In genomic region chr4:80831383-80832361, GRCh38 we compare ENCODE assay signal across 26 cellular contexts.
DNase-seq lines count a peak whose midpoint lies in the region; ATAC-seq and TF ChIP-seq lines count a peak whose summit lies in the region.
"Had no signal": no experiment of that assay in that cellular context is flagged by ENCODE, and none has a peak within 500 bp of the region (broad histone marks: within the 10 kb centered on the region; RNA-seq: fewer than 3 reads in every experiment).

No MANE protein-coding gene starts in this region.

- no peak for TF ChIP-seq POLR2A in uterus (IDR thresholded peaks at IDR 0.05)

- no peak overlapping the region for H3K4me2 ChIP-seq in GM23248 (ENCODE audit: unreplicated experiment)

- H3K4me1 ChIP-seq in ACC112 (ENCODE audit: control insufficient read depth, insufficient read depth, low read length, unreplicated experiment) (peaks cover 11% of the 10 kb centered on the region), GM23248 (ENCODE audit: insufficient read depth) (peaks cover 14% of the 10 kb centered on the region), uterus (no peaks in the 10 kb centered on the region)
- H3K4me1 ChIP-seq: body of pancreas, heart right ventricle, right atrium auricular region had no signal

- no peaks in the 10 kb centered on the region for H3K36me3 ChIP-seq in ACC112 (ENCODE audit: insufficient read depth, low read length)
- H3K36me3 ChIP-seq in GM23248 (ENCODE audit: low read depth): no peaks in the 10 kb centered on the region
- no peaks in the 10 kb centered on the region for H3K36me3 ChIP-seq in uterus
- H3K36me3 ChIP-seq: heart right ventricle, MG63, ovary, right atrium auricular region, WERI-Rb-1 had no signal

- H3K79me2 ChIP-seq in ACC112 (ENCODE audit: control insufficient read depth, insufficient read depth, low read length, unreplicated experiment) (no peaks in the 10 kb centered on the region), GM23248 (ENCODE audit: insufficient read depth) (no peaks in the 10 kb centered on the region)

- H3K9me3 ChIP-seq in GM23248 (ENCODE audit: low read depth) (no peaks in the 10 kb centered on the region), uterus (no peaks in the 10 kb centered on the region)
- H3K9me3 ChIP-seq: body of pancreas, MG63, ovary had no signal

- H3F3A ChIP-seq in GM23248 (ENCODE audit: insufficient read depth): peaks cover 16% of the 10 kb centered on the region

- H3K4me3 Mint-ChIP-seq in activated T-cell treated with anti-CD3 and anti-CD28 coated beads, Interleukin-2, amount 50 U/mL, for 72 hours: no peak overlapping the region
- H3K4me3 Mint-ChIP-seq: activated CD4-positive, alpha-beta T cell treated with anti-CD3 and anti-CD28 coated beads, Interleukin-2, amount 10 ng/mL, durations not matched to agents 7 days and 5 days; activated CD8-positive, alpha-beta memory T cell treated with anti-CD3 and anti-CD28 coated beads, Interleukin-2, amount 10 ng/mL, durations not matched to agents 7 days and 5 days; activated naive CD8-positive, alpha-beta T cell; endodermal cell; IgD-negative memory B cell; natural killer cell treated with Interleukin-12 subunit alpha and Interleukin-12 subunit beta and Interleukin-15 and Interleukin-18, amount 100 ng/mL, for 72 hours; type B pancreatic cell had no signal

- no peaks in the 10 kb centered on the region for H3K36me3 Mint-ChIP-seq in activated T-cell treated with anti-CD3 and anti-CD28 coated beads, Interleukin-2, amount 50 U/mL, for 72 hours (ENCODE audit: insufficient read depth in 2 of 2)
- H3K36me3 Mint-ChIP-seq: activated CD8-positive, alpha-beta memory T cell treated with anti-CD3 and anti-CD28 coated beads, Interleukin-2, amount 10 ng/mL, durations not matched to agents 7 days and 5 days; IgD-negative memory B cell; natural killer cell treated with Interleukin-12 subunit alpha and Interleukin-12 subunit beta and Interleukin-15 and Interleukin-18, amount 100 ng/mL, for 72 hours; type B pancreatic cell had no signal

- no peaks in the 10 kb centered on the region for H3K9me2 ChIP-seq in GM23248 (ENCODE audit: insufficient read depth)

- H3K4me1 Mint-ChIP-seq in activated T-cell treated with anti-CD3 and anti-CD28 coated beads, Interleukin-2, amount 50 U/mL, for 72 hours (ENCODE audit: low read depth): no peaks in the 10 kb centered on the region
- H3K4me1 Mint-ChIP-seq: activated CD4-positive, alpha-beta T cell treated with anti-CD3 and anti-CD28 coated beads, Interleukin-2, amount 10 ng/mL, durations not matched to agents 7 days and 5 days; activated CD8-positive, alpha-beta memory T cell treated with anti-CD3 and anti-CD28 coated beads, Interleukin-2, amount 10 ng/mL, durations not matched to agents 7 days and 5 days; endodermal cell; IgD-negative memory B cell had no signal

- H2AFZ ChIP-seq in ACC112 (ENCODE audit: low read length, unreplicated experiment) (peak overlapping the region; percentile 2), GM23248 (no peak overlapping the region)

- WGBS in GM23248 (ENCODE audit: low coverage in 1 of 2, low lambda C conversion rate in 2 of 2, missing lambda C conversion rate in 2 of 2), 2 experiments: 22 to 35% methylated on average over 5 of the region's 5 CpGs

- H3K4me3 ChIP-seq in ACC112 (ENCODE audit: low read depth, low read length) (no peak overlapping the region), GM23248 (no peak overlapping the region), uterus (no peak overlapping the region)
- H3K4me3 ChIP-seq: body of pancreas, heart right ventricle, MG63, ovary, right atrium auricular region, SK-N-MC had no signal

- no peaks in the 10 kb centered on the region for H3K27me3 Mint-ChIP-seq in activated T-cell treated with anti-CD3 and anti-CD28 coated beads, Interleukin-2, amount 50 U/mL, for 72 hours (ENCODE audit: low read depth)
- H3K27me3 Mint-ChIP-seq: activated CD4-positive, alpha-beta T cell treated with anti-CD3 and anti-CD28 coated beads, Interleukin-2, amount 10 ng/mL, durations not matched to agents 7 days and 5 days; activated CD8-positive, alpha-beta memory T cell treated with anti-CD3 and anti-CD28 coated beads, Interleukin-2, amount 10 ng/mL, durations not matched to agents 7 days and 5 days; activated naive CD8-positive, alpha-beta T cell; IgD-negative memory B cell; natural killer cell treated with Interleukin-12 subunit alpha and Interleukin-12 subunit beta and Interleukin-15 and Interleukin-18, amount 100 ng/mL, for 72 hours; type B pancreatic cell had no signal

- H3K27ac ChIP-seq in ACC112 (ENCODE audit: low read depth, low read length): peak overlapping the region; percentile 1
- H3K27ac ChIP-seq in GM23248: peak overlapping the region; percentile 33
- H3K27ac ChIP-seq in uterus: no peak overlapping the region
- H3K27ac ChIP-seq: body of pancreas, C4-2B, heart right ventricle, ovary, right atrium auricular region, SK-N-MC, WERI-Rb-1 had no signal

- H3K27me3 ChIP-seq in ACC112 (ENCODE audit: insufficient read depth, low read length) (no peaks in the 10 kb centered on the region), GM23248 (replicated peaks; ENCODE audit: insufficient read depth) (no peaks in the 10 kb centered on the region), uterus (no peaks in the 10 kb centered on the region)
- H3K27me3 ChIP-seq: body of pancreas, heart right ventricle, MG63, ovary, right atrium auricular region had no signal

- peak; percentile 74 for DNase-seq in GM23248
- peak; percentile 34 for DNase-seq in fibroblast of peridontal ligament (ENCODE audit: extremely low read depth)
- DNase-seq in activated T-cell treated with anti-CD3 and anti-CD28 coated beads, Interleukin-2, amount 50 U/mL, for 1 hour: no peak
- DNase-seq in activated T-cell treated with anti-CD3 and anti-CD28 coated beads, Interleukin-2, amount 50 U/mL, for 72 hours: no peak
- DNase-seq in uterus: no peak
- DNase-seq: activated CD4-positive, alpha-beta T cell treated with anti-CD3 and anti-CD28 coated beads, Interleukin-2, amount 10 ng/mL, durations not matched to agents 7 days and 5 days; activated CD8-positive, alpha-beta memory T cell treated with anti-CD3 and anti-CD28 coated beads, Interleukin-2, amount 10 ng/mL, durations not matched to agents 7 days and 5 days; body of pancreas; endodermal cell; heart right ventricle; MG63; NCI-H1417; NCI-H524 treated with DMSO at 0.1 percent for 48 hours; ovary; stimulated activated CD4-positive, alpha-beta T cell treated with anti-CD3 and anti-CD28 coated beads, Interleukin-15, amount 100 ng/mL, for 24 hours; WERI-Rb-1 had no signal

- H3K9me3 Mint-ChIP-seq in activated T-cell treated with anti-CD3 and anti-CD28 coated beads, Interleukin-2, amount 50 U/mL, for 72 hours: no peaks in the 10 kb centered on the region
- H3K9me3 Mint-ChIP-seq: activated CD4-positive, alpha-beta T cell treated with anti-CD3 and anti-CD28 coated beads, Interleukin-2, amount 10 ng/mL, durations not matched to agents 7 days and 5 days; type B pancreatic cell had no signal

- ATAC-seq in SK-N-SH treated with all-trans-retinoic acid at 6 μM for 48 hours (peak; percentile 94), HG03439 (IDR thresholded peaks at IDR 0.05; ENCODE audit: unreplicated experiment) (no peak)
- ATAC-seq in activated T-cell treated with anti-CD3 and anti-CD28 coated beads, Interleukin-2, amount 50 U/mL, for 72 hours (replicated peaks in 1 of 2): no peak
- ATAC-seq: activated CD8-positive, alpha-beta memory T cell treated with anti-CD3 and anti-CD28 coated beads, Interleukin-2, amount 10 ng/mL, durations not matched to agents 7 days and 5 days; body of pancreas; heart right ventricle; natural killer cell treated with Interleukin-12 subunit alpha and Interleukin-12 subunit beta and Interleukin-15 and Interleukin-18, amount 100 ng/mL, for 72 hours had no signal

- in situ Hi-C loops in GM23248 (cut with MboI): no loop called here

- TF ChIP-seq CTCF in uterus (IDR thresholded peaks at IDR 0.05): no peak

- H3K27ac Mint-ChIP-seq in activated T-cell treated with anti-CD3 and anti-CD28 coated beads, Interleukin-2, amount 50 U/mL, for 72 hours: no peak overlapping the region
- H3K27ac Mint-ChIP-seq: activated CD4-positive, alpha-beta T cell treated with anti-CD3 and anti-CD28 coated beads, Interleukin-2, amount 10 ng/mL, durations not matched to agents 7 days and 5 days; activated CD8-positive, alpha-beta memory T cell treated with anti-CD3 and anti-CD28 coated beads, Interleukin-2, amount 10 ng/mL, durations not matched to agents 7 days and 5 days; activated naive CD8-positive, alpha-beta T cell; endodermal cell; IgD-negative memory B cell; natural killer cell treated with Interleukin-12 subunit alpha and Interleukin-12 subunit beta and Interleukin-15 and Interleukin-18, amount 100 ng/mL, for 72 hours; type B pancreatic cell had no signal

- intact Hi-C loops in uterus (cut with DNase I; ENCODE audit: low total_unique reads): no loop called here

- no peak overlapping the region for H3K9ac ChIP-seq in GM23248

- H4K20me1 ChIP-seq in GM23248 (ENCODE audit: insufficient read depth): no peaks in the 10 kb centered on the region

TF ChIP-seq in SK-N-SH treated with all-trans-retinoic acid at 6 μM for 48 hours, 23 proteins besides CTCF, POLR2A, EP300 and RAD21:
- 0 out of 2 replicates have a peak, but pooled peaks have one; percentile 41 for TF ChIP-seq TOX (CRISPR knock-in tag; IDR thresholded peaks at IDR 0.05; ENCODE audit: borderline replicate concordance)
- TF ChIP-seq OSR1 (CRISPR knock-in tag; IDR thresholded peaks at IDR 0.05): no peak
- TF ChIP-seq ZNF8 (CRISPR knock-in tag; IDR thresholded peaks at IDR 0.05): no peak

Comparison
In these comparisons a context has a peak if more than half of its experiments do, and no peak if none do; other contexts are left out.
1. H3K27ac ChIP-seq: peak in ACC112 (single experiment) and GM23248 (single experiment); none in uterus (0 of 2).
2. DNase-seq: peak in GM23248 (single experiment) and fibroblast of peridontal ligament (single experiment); none in activated T-cell treated with anti-CD3 and anti-CD28 coated beads, Interleukin-2, amount 50 U/mL, for 1 hour (single experiment), activated T-cell treated with anti-CD3 and anti-CD28 coated beads, Interleukin-2, amount 50 U/mL, for 72 hours (0 of 2) and uterus (0 of 2).